8 cellular contexts compared by ENCODE assay signal in the genomic region with DNA sequence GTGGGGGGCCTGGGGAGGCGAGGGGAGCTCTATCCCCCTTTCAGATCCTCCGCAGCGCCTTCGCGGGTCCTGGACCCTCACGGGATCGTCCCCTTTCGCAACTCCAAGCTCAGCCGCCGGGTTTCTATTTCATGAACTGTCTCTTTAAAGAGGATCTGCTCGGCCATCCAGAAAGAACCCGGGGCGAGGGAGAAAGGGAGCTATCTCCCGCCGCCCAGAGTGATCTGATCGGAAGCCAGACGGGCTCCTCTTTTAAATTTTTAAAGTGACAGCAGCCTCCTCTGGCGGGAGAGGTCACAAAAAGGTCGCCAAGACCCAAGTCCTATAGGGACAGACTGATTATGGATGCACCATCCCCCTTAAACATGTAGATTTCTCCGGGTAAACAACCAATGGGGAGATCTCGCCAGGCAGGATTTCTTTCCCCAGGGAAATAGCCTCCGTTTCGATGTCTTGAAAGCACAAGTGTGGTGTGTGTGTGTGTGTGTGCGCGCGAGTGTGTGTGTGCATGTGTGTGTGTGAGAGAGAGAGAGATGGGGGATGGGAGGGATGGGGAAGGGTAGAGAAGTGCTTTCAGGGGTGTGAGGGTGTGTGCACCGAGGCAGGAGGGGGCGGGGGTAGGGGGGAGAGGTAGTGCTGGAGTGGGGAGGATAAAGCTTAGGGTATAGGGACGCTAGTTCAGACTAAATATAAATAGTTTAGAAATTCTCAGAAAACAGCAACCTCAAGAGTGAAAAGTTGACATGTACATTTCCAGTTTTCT.
A peak's percentile ranks its signal among the peaks of the same experiment; 100 is the strongest.
DNase-seq lines count a peak whose midpoint lies in the region; ATAC-seq, FAIRE-seq and TF ChIP-seq lines count a peak whose summit lies in the region.

No MANE protein-coding gene starts in this region.

- H3K27me3 Mint-ChIP-seq in WTC11 (ENCODE audit: low read depth) (peaks cover 68% of the 10 kb centered on the region), naive B cell (peaks cover 64 to 70% (median 66%) of the 10 kb centered on the region in 3 donors)

- H3K36me3 Mint-ChIP-seq in WTC11 (no peaks in the 10 kb centered on the region), naive B cell (no peaks in the 10 kb centered on the region)

- no peaks in the 10 kb centered on the region for H3K9me3 Mint-ChIP-seq in WTC11
- no peaks in the 10 kb centered on the region for H3K9me3 Mint-ChIP-seq in naive B cell

- H3K4me3 Mint-ChIP-seq in WTC11 (peak overlapping the region; percentile 84), naive B cell (peak overlapping the region; percentile 70 to 93 (median 88))

- FAIRE-seq in GM12891 (lab: Jason Lieb, UNC), result no peak

- TF ChIP-seq CTCF in NB4 (IDR thresholded peaks at IDR 0.05; ENCODE audit: low read depth, low read length) (no peak), WTC11 (IDR thresholded peaks at IDR 0.05) (no peak)

- peak overlapping the region; percentile 28 for H3K27ac Mint-ChIP-seq in WTC11
- H3K27ac Mint-ChIP-seq in naive B cell, result peak overlapping the region in 3 of 6 donors; percentile 28 to 92 (median 91)

- TF ChIP-seq POLR2A in NB4 (IDR thresholded peaks at IDR 0.05; ENCODE audit: extremely low read depth, insufficient read length) (no peak), GM12891 (IDR thresholded peaks at IDR 0.05; ENCODE audit: low read depth, low read length) (no peak)

- H3K4me1 Mint-ChIP-seq in WTC11 (peaks cover 50% of the 10 kb centered on the region), naive B cell (peaks cover 18 to 30% (median 27%) of the 10 kb centered on the region in 3 donors)

- CTCF ChIA-PET in WTC11 (lab: Charles Lee), result interaction anchor here (0.6 to 5.3 kb wide), 14 partner anchors 8 to 597 kb away, joined by 3 to 142 read pairs (median 6); no protein-coding TSS in a partner anchor

- peak; percentile 14 for DNase-seq in DMS79 treated with DMSO at 0.1 percent for 48 hours (lab: John Stamatoyannopoulos, UW)
- peak; percentile 17 for DNase-seq in NB4 (ENCODE audit: low read depth)
- peak; percentile 77 for DNase-seq in WTC11 (ENCODE audit: low spot score)
- DNase-seq in fibroblast of peridontal ligament (ENCODE audit: extremely low read depth), result peak; percentile 60
- peak; percentile 11 for DNase-seq in naive B cell
- no peak for DNase-seq in NCI-H2196 (lab: John Stamatoyannopoulos, UW; ENCODE audit: unreplicated experiment)
- no peak for DNase-seq in GM12891 (ENCODE audit: insufficient read length, low spot score)

- POLR2A ChIA-PET in WTC11 (lab: Charles Lee), result interaction anchor here (0.9 kb wide), 1 partner anchor 518 kb away, joined by 3 read pairs; no protein-coding TSS in a partner anchor

- peak; percentile 80 for ATAC-seq in WTC11
- no peak for ATAC-seq in naive B cell (ENCODE audit: low read depth in 2 of 2)
- no peak for ATAC-seq in GM18517 (IDR thresholded peaks at IDR 0.05; ENCODE audit: unreplicated experiment)

- H3K4me3 ChIP-seq in NB4 (ENCODE audit: low read depth, low read length), result no peak overlapping the region

TF ChIP-seq in WTC11, 78 proteins besides CTCF, POLR2A, EP300 and RAD21:
- TF ChIP-seq FOXK1 (CRISPR knock-in tag; IDR thresholded peaks at IDR 0.05), result no peak
- TF ChIP-seq, protein P1, sequence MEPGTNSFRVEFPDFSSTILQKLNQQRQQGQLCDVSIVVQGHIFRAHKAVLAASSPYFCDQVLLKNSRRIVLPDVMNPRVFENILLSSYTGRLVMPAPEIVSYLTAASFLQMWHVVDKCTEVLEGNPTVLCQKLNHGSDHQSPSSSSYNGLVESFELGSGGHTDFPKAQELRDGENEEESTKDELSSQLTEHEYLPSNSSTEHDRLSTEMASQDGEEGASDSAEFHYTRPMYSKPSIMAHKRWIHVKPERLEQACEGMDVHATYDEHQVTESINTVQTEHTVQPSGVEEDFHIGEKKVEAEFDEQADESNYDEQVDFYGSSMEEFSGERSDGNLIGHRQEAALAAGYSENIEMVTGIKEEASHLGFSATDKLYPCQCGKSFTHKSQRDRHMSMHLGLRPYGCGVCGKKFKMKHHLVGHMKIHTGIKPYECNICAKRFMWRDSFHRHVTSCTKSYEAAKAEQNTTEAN (CRISPR knock-in tag; IDR thresholded peaks at IDR 0.05), result peak; percentile 42; the same call in 1 of the 2 replicates
TF ChIP-seq in WTC11: peak in this region for 1.

TF ChIP-seq in GM12891, 5 proteins besides CTCF, POLR2A, EP300 and RAD21:
- TF ChIP-seq POU2F2 (IDR thresholded peaks at IDR 0.05; ENCODE audit: low read depth, low read length), result no peak
- no peak for TF ChIP-seq TAF1 (IDR thresholded peaks at IDR 0.05; ENCODE audit: low read depth, low read length)
- no peak for TF ChIP-seq PAX5 (IDR thresholded peaks at IDR 0.05; ENCODE audit: insufficient read depth, low read length, severe bottlenecking)
- TF ChIP-seq POLR2AphosphoS5 (IDR thresholded peaks at IDR 0.05; ENCODE audit: low read depth, low read length), result no peak
- no peak for TF ChIP-seq SPI1 (IDR thresholded peaks at IDR 0.05; ENCODE audit: low read depth, low read length)

Comparison
In these comparisons a context has a peak if more than half of its experiments do, and no peak if none do; other contexts are left out.
1. DNase-seq: peak in DMS79 treated with DMSO at 0.1 percent for 48 hours (single experiment), NB4 (single experiment), WTC11 (single experiment), fibroblast of peridontal ligament (single experiment) and naive B cell (single experiment); none in NCI-H2196 (single experiment) and GM12891 (single experiment).